ENCODE assay signal across 8 cellular contexts in genomic region chr5:150517272-150518152, GRCh38. TPM values are rescaled to one million over a fixed set of nuclear protein-coding genes. Genes with fewer than 3 reads are reported as not detected.
DNase-seq lines count a peak whose midpoint lies in the region; ATAC-seq, FAIRE-seq and TF ChIP-seq lines count a peak whose summit lies in the region.

No MANE protein-coding gene starts in this region.

- H3K4me1 ChIP-seq in HepG2 (ENCODE audit: insufficient read depth, low read length), result peaks cover 98% of the 10 kb centered on the region
- H3K4me1 ChIP-seq in aorta (ENCODE audit: control insufficient read depth in 1 of 2, insufficient read depth in 2 of 2, low read length in 2 of 2), result peaks cover 0 to 3% of the 10 kb centered on the region in 2 donors

- no TSS peak for BruUV-seq in HepG2 (replicated peaks; lab: Mats Ljungman, UMichigan)

- 9% methylated on average over 13 of the region's 13 CpGs for WGBS in HepG2 (ENCODE audit: low lambda C conversion rate)
- WGBS in aorta, 2 donors, result 12 to 18% methylated on average over 13 of the region's 13 CpGs

- TF ChIP-seq EP300 in HepG2 (IDR thresholded peaks at IDR 0.05; ENCODE audit: low read depth in 2 of 2, low read length in 2 of 2), result peak; percentile 39 to 83; a peak in 2 of 4 replicates
- TF ChIP-seq EP300 in HepG2 (CRISPR knock-in tag; IDR thresholded peaks at IDR 0.05; ENCODE audit: borderline replicate concordance), result peak; percentile 66; the same call in 1 of the 2 replicates

- H3K27ac ChIP-seq in HepG2 (ENCODE audit: extremely low read length, insufficient read depth, low read length) (peak overlapping the region; percentile 72), aorta (ENCODE audit: low read depth in 1 of 2, low read length in 2 of 2) (peak overlapping the region in 1 of 2 donors; percentile 29)

- no peak overlapping the region for H2AFZ ChIP-seq in HepG2 (ENCODE audit: low read length)

- ATAC-seq in HepG2 (peak; percentile 61), aorta (ENCODE audit: low FRiP score) (no peak), GM18517 (IDR thresholded peaks at IDR 0.05; ENCODE audit: unreplicated experiment) (no peak)

- TF ChIP-seq POLR2A in HepG2 (IDR thresholded peaks at IDR 0.05; ENCODE audit: insufficient read depth in 1 of 2, low read depth in 2 of 2, low read length in 2 of 2), result no peak

- peaks cover 77% of the 10 kb centered on the region for H3K79me2 ChIP-seq in HepG2 (ENCODE audit: insufficient read depth, low read length)

- peak overlapping the region; percentile 54 for H3K4me2 ChIP-seq in HepG2 (ENCODE audit: low read depth, low read length)

- H3K36me3 ChIP-seq in HepG2 (replicated peaks in 1 of 2; ENCODE audit: control insufficient read depth in 1 of 2, insufficient read depth in 2 of 2, low read length in 2 of 2), result peaks cover 1 to 25% of the 10 kb centered on the region in 2 experiments; a peak in 3 of 5 replicates
- no peaks in the 10 kb centered on the region for H3K36me3 ChIP-seq in aorta (ENCODE audit: control insufficient read depth in 1 of 2, insufficient read depth in 2 of 2, low read length in 1 of 2)

- no peak for TF ChIP-seq RAD21 in HepG2 (CRISPR knock-in tag; IDR thresholded peaks at IDR 0.05)

- in situ Hi-C loops in HepG2 (cut with HindIII; ENCODE audit: extremely low pct_ligation_motif_present, low pct_unique_long_range_greater_than_20kb), result no loop called here

- intact Hi-C loops in HepG2 (cut with micrococcal nuclease; ENCODE audit: unreplicated experiment), result loop anchor here (1.0 kb wide), 1 partner anchor 30 kb away; no protein-coding TSS in a partner anchor
- intact Hi-C loops in aorta (cut with DNase I), result no loop called here

- H3K4me3 ChIP-seq in HepG2 (replicated peaks in 1 of 3; ENCODE audit: insufficient read depth in 1 of 3, low read depth in 2 of 3, low read length in 3 of 3), result peak overlapping the region in 1 of 3 experiments; percentile 40; a peak in 1 of 6 replicates
- H3K4me3 ChIP-seq in aorta (ENCODE audit: low read length in 2 of 2), result no peak overlapping the region

- peaks cover 30% of the 10 kb centered on the region for H4K20me1 ChIP-seq in HepG2 (ENCODE audit: insufficient read depth, low read length)

- FAIRE-seq in HepG2 (lab: Jason Lieb, UNC), result peak; percentile 66

- DNase-seq in NCI-H345 (lab: John Stamatoyannopoulos, UW) (peak; percentile 25), NCI-H345 treated with DMSO at 0.1 percent for 48 hours (lab: John Stamatoyannopoulos, UW; ENCODE audit: unreplicated experiment) (no peak), astrocyte of the hippocampus (ENCODE audit: low read depth, low spot score) (peak; percentile 92), HepG2 (ENCODE audit: low spot score) (peak; percentile 81), aorta (peak; percentile 68 to 88), mesenteric fat pad (ENCODE audit: low spot score) (no peak)
- no peak for DNase-seq in activated CD4-positive, alpha-beta T cell treated with anti-CD3 and anti-CD28 coated beads, Interleukin-2, amount 50 U/mL, for 1 hour

- CTCF ChIA-PET in HepG2 (lab: Yijun Ruan, JAX; ENCODE audit: low intra/inter-chr PET ratio, low total read pairs), result interaction anchor here (0.9 to 1.0 kb wide), 2 partner anchors 26 to 30 kb away, joined by 3 read pairs; no protein-coding TSS in a partner anchor

- POLR2A ChIA-PET in HepG2 (lab: Yijun Ruan, JAX), result interaction anchor here (1.5 to 2.5 kb wide), 2 partner anchors 25 to 31 kb away, joined by 6 to 12 read pairs; no protein-coding TSS in a partner anchor

- H3K9ac ChIP-seq in HepG2 (ENCODE audit: insufficient read depth, low read depth, low read length), result no peak overlapping the region

- TF ChIP-seq CTCF in HepG2 (CRISPR knock-in tag; IDR thresholded peaks at IDR 0.05), result no peak

- H3K9me3 ChIP-seq in HepG2 (ENCODE audit: low read length) (no peaks in the 10 kb centered on the region), aorta (ENCODE audit: control insufficient read depth, low read length) (no peaks in the 10 kb centered on the region)

- H3K27me3 ChIP-seq in HepG2 (ENCODE audit: control insufficient read depth in 1 of 2, insufficient read depth in 2 of 2, low read length in 2 of 2) (no peaks in the 10 kb centered on the region), aorta (ENCODE audit: control insufficient read depth in 1 of 2, insufficient read depth in 2 of 2, low read length in 1 of 2) (no peaks in the 10 kb centered on the region)

TF ChIP-seq in HepG2, 621 proteins besides CTCF, POLR2A, EP300 and RAD21 (continues in another document):
- TF ChIP-seq ZNF292 (CRISPR knock-in tag; IDR thresholded peaks at IDR 0.05; ENCODE audit: borderline replicate concordance, low read depth) (peak; percentile 62; the same call in 1 of the 2 replicates), ZBTB33 (CRISPR knock-in tag; IDR thresholded peaks at IDR 0.05) (peak; percentile 83), FOSL2 (CRISPR knock-in tag; IDR thresholded peaks at IDR 0.05) (peak; percentile 71), THAP8 (CRISPR knock-in tag; IDR thresholded peaks at IDR 0.05; ENCODE audit: borderline replicate concordance) (no peak), ZNF451 (CRISPR knock-in tag; IDR thresholded peaks at IDR 0.05) (no peak), TFDP2 (CRISPR knock-in tag; IDR thresholded peaks at IDR 0.05) (0 out of 2 replicates have a peak, but pooled peaks have one; percentile 41), MBNL3 (CRISPR knock-in tag; conservative IDR thresholded peaks at IDR 0.05) (no peak), FOXK1 (CRISPR knock-in tag; IDR thresholded peaks at IDR 0.05; ENCODE audit: borderline replicate concordance, low read depth) (peak; percentile 67; the same call in 1 of the 2 replicates), HMGA1 (CRISPR knock-in tag; conservative IDR thresholded peaks at IDR 0.05) (no peak), HDAC1 (CRISPR knock-in tag; IDR thresholded peaks at IDR 0.05) (peak; percentile 84), KAT7 (CRISPR knock-in tag; IDR thresholded peaks at IDR 0.05; ENCODE audit: borderline replicate concordance) (peak; percentile 51; the same call in 1 of the 2 replicates), HES4 (CRISPR knock-in tag; IDR thresholded peaks at IDR 0.05; ENCODE audit: borderline replicate concordance) (no peak), ZNF772 (CRISPR knock-in tag; IDR thresholded peaks at IDR 0.05) (no peak; the same call in 1 of the 2 replicates), ZNF501 (CRISPR knock-in tag; IDR thresholded peaks at IDR 0.05) (peak; percentile 66; the same call in 1 of the 2 replicates)

RNA-seq across cellular contexts. Expression of gene NDST1, which starts 9.6 kb away (rescaled TPM):
- total RNA-seq in HepG2 (2016; rRNA removed; fragmentation: Illumina TruSeq; extraction: Trizol) (22.1 and 26.2 TPM in 2 replicates), aorta (100 to 1,000 TPM in 1 of 2 donors, 10 to 100 TPM in 1; 74.0 to 116 TPM), mesenteric fat pad (110 TPM)
- total RNA-seq in HepG2 (2016; cell fraction: cytosol; rRNA removed; fragmentation: Illumina TruSeq; extraction: Trizol; ENCODE audit: low read depth), result 6.5 and 8.8 TPM in 2 replicates
- 19.6 and 25.2 TPM in 2 replicates for total RNA-seq in HepG2 (2016; cell fraction: insoluble cytoplasmic fraction; rRNA removed; fragmentation: Illumina TruSeq; extraction: Trizol)
- 16.4 and 18.4 TPM in 2 replicates for total RNA-seq in HepG2 (2016; cell fraction: membrane; rRNA removed; fragmentation: Illumina TruSeq; extraction: Trizol)
- total RNA-seq in HepG2 (2016; cell fraction: nucleus; rRNA removed; fragmentation: Illumina TruSeq; extraction: Trizol), result 25.2 and 29.3 TPM in 2 replicates
- polyA plus RNA-seq in HepG2 (2011; rRNA removed) (23.8 and 35.0 TPM in 2 replicates), aorta (10 to 100 TPM; 10.4 to 12.1 TPM)
- polyA plus RNA-seq in HepG2 (2011; cell fraction: cytosol; rRNA removed), result 18.9 and 20.3 TPM in 2 replicates
- polyA plus RNA-seq in HepG2 (2011; cell fraction: nucleus; rRNA removed), result 67.6 and 71.1 TPM in 2 replicates
- 36.0 and 40.8 TPM in 2 replicates for polyA plus RNA-seq in HepG2 (2012)
- polyA plus RNA-seq in HepG2 (2016; cell fraction: cytosol; fragmentation: Illumina TruSeq; extraction: Trizol; ENCODE audit: low read depth), result 2.7 and 3.1 TPM in 2 replicates
- polyA plus RNA-seq in HepG2 (2016; cell fraction: insoluble cytoplasmic fraction; fragmentation: Illumina TruSeq; extraction: Trizol; ENCODE audit: low read depth), result 15.4 and 18.3 TPM in 2 replicates
- 7.8 TPM in 2 replicates for polyA plus RNA-seq in HepG2 (2016; cell fraction: membrane; fragmentation: Illumina TruSeq; extraction: Trizol; ENCODE audit: low read depth)
- 29.1 and 30.9 TPM in 2 replicates for polyA plus RNA-seq in HepG2 (2016; cell fraction: nucleus; fragmentation: Illumina TruSeq; extraction: Trizol; ENCODE audit: insufficient read depth, low read depth)
- polyA minus RNA-seq in HepG2 (2011; rRNA and poly(A)+ RNA removed; ENCODE audit: low replicate concordance), result 12.5 and 73.9 TPM in 2 replicates
- 20.8 and 29.5 TPM in 2 replicates for polyA minus RNA-seq in HepG2 (2011; cell fraction: cytosol; rRNA and poly(A)+ RNA removed)
- 55.1 and 55.2 TPM in 2 replicates for polyA minus RNA-seq in HepG2 (2011; cell fraction: nucleus; rRNA and poly(A)+ RNA removed)

Comparison
In these comparisons a context has a peak if more than half of its experiments do, and no peak if none do; other contexts are left out.
1. DNase-seq: peak in NCI-H345 (single experiment), astrocyte of the hippocampus (single experiment), HepG2 (single experiment) and aorta (2 of 2); none in NCI-H345 treated with DMSO at 0.1 percent for 48 hours (single experiment), activated CD4-positive, alpha-beta T cell treated with anti-CD3 and anti-CD28 coated beads, Interleukin-2, amount 50 U/mL, for 1 hour (single experiment) and mesenteric fat pad (single experiment).